ENCODE assay signal across 18 cellular contexts in the genomic region with DNA sequence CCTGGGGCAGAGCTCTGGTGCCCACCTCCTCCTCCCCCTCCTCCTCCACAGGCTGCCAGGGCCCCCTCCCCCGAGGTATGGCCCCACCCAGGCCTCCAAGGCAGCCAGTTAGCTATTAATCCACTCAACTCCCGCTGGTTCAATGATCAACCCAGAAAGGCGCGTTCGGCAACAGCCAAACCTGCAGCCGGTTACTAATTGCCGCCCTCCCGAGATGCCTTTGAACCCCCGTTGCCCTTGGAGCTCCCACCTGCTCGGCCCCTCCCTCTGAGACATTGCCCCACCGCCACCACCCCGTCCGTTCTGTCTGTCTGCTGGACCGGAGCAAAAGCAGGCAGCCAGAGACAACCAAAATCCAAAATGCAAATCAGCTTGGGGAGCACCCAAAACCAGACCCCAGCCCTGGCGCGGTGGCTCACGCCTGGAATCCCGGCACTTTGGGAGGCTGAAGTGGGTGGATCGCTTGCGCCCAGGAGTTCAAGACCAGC. TPM values are rescaled to one million over a fixed set of nuclear protein-coding genes. Genes with fewer than 3 reads are reported as not detected.
DNase-seq lines count a peak whose midpoint lies in the region; ATAC-seq, FAIRE-seq and TF ChIP-seq lines count a peak whose summit lies in the region.
"Had no signal": no experiment of that assay in that cellular context is flagged by ENCODE, and none has a peak within 500 bp of the region (broad histone marks: within the 10 kb centered on the region; RNA-seq: fewer than 3 reads in every experiment).

No MANE protein-coding gene starts in this region.

- H3K4me2 ChIP-seq in HepG2 (ENCODE audit: low read depth, low read length), result peak overlapping the region; percentile 63
- H3K4me2 ChIP-seq: SK-N-SH had no signal

- in situ Hi-C loops in HepG2 (cut with HindIII; ENCODE audit: extremely low pct_ligation_motif_present, low pct_unique_long_range_greater_than_20kb), result no loop called here

- POLR2A ChIA-PET in HepG2 (lab: Yijun Ruan, JAX), result interaction anchor here (1.5 kb wide), 1 partner anchor 106 kb away, joined by 5 read pairs; no protein-coding TSS in a partner anchor

- ATAC-seq in HepG2 (peak; percentile 80), GM18498 (IDR thresholded peaks at IDR 0.05; ENCODE audit: unreplicated experiment) (no peak)
- ATAC-seq: stimulated activated naive CD8-positive, alpha-beta T cell treated with anti-CD3 and anti-CD28 coated beads, Interleukin-15, amount 100 ng/mL, for 72 hours had no signal

- H3K4me1 ChIP-seq in HepG2 (ENCODE audit: insufficient read depth, low read length) (peaks cover 35% of the 10 kb centered on the region), tibial nerve (peaks cover 0 to 83% (median 37%) of the 10 kb centered on the region in 4 donors)

- H3K27me3 ChIP-seq in HepG2 (ENCODE audit: control insufficient read depth in 1 of 2, insufficient read depth in 2 of 2, low read length in 2 of 2), result no peaks in the 10 kb centered on the region
- H3K27me3 ChIP-seq in tibial nerve, result no peaks in the 10 kb centered on the region

- H3K79me2 ChIP-seq in HepG2 (ENCODE audit: insufficient read depth, low read length), result no peaks in the 10 kb centered on the region

- no peak overlapping the region for H2AFZ ChIP-seq in HepG2 (ENCODE audit: low read length)

- H3K36me3 ChIP-seq in HepG2 (replicated peaks in 1 of 2; ENCODE audit: control insufficient read depth in 1 of 2, insufficient read depth in 2 of 2, low read length in 2 of 2) (no peaks in the 10 kb centered on the region), tibial nerve (peaks cover 14 to 83% (median 20%) of the 10 kb centered on the region in 3 donors)

- peak overlapping the region in 2 of 3 experiments; percentile 17 to 53; a peak in 4 of 6 replicates for H3K4me3 ChIP-seq in HepG2 (replicated peaks in 1 of 3; ENCODE audit: insufficient read depth in 1 of 3, low read depth in 2 of 3, low read length in 3 of 3)
- H3K4me3 ChIP-seq in tibial nerve, result no peak overlapping the region

- TF ChIP-seq EP300 in HepG2 (IDR thresholded peaks at IDR 0.05; ENCODE audit: low read depth in 2 of 2, low read length in 2 of 2) (peak in 1 of 2 experiments; percentile 26; a peak in 1 of 4 replicates), HepG2 (CRISPR knock-in tag; IDR thresholded peaks at IDR 0.05; ENCODE audit: borderline replicate concordance) (no peak), tibial nerve (IDR thresholded peaks at IDR 0.05) (no peak)

- H3K27ac ChIP-seq in HepG2 (ENCODE audit: extremely low read length, insufficient read depth, low read length) (no peak overlapping the region), tibial nerve (peak overlapping the region in 3 of 4 donors; percentile 17 to 64 (median 41))

- H3K9me3 ChIP-seq in HepG2 (ENCODE audit: low read length) (no peaks in the 10 kb centered on the region), tibial nerve (no peaks in the 10 kb centered on the region)
- H3K9me3 ChIP-seq: SK-N-SH had no signal

- peak; percentile 17 for DNase-seq in NCI-H748 (lab: John Stamatoyannopoulos, UW; ENCODE audit: unreplicated experiment)
- DNase-seq in NCI-H748 treated with DMSO at 0.1 percent for 48 hours (lab: John Stamatoyannopoulos, UW), result no peak
- DNase-seq in SW480 (ENCODE audit: low spot score), result peak; percentile 40
- DNase-seq in HepG2 (ENCODE audit: low spot score), result peak; percentile 80
- no peak for DNase-seq in tibial nerve (ENCODE audit: low spot score in 2 of 2)
- no peak for DNase-seq in SIG-M5 treated with dmso at 0.1 percent for 504 hours (lab: John Stamatoyannopoulos, UW; ENCODE audit: unreplicated experiment)
- no peak for DNase-seq in NCI-H187 (lab: John Stamatoyannopoulos, UW)
- DNase-seq: activated CD4-positive, alpha-beta memory T cell treated with anti-CD3 and anti-CD28 coated beads for 36 hours; aorta; DMS79; hippocampal formation; NCI-H2081; nucleus accumbens; SK-N-SH; stimulated activated naive CD8-positive, alpha-beta T cell treated with anti-CD3 and anti-CD28 coated beads, Interleukin-15, amount 100 ng/mL, for 72 hours had no signal

- 1% methylated on average over 12 of the region's 20 CpGs for WGBS in HepG2 (ENCODE audit: low lambda C conversion rate)
- 81 to 83% methylated on average over 17 to 20 of the region's 20 CpGs for WGBS in tibial nerve, 2 donors

- FAIRE-seq in HepG2 (lab: Jason Lieb, UNC), result peak; percentile 75
- FAIRE-seq: H54, TTC549 had no signal

- H3K9ac ChIP-seq in HepG2 (ENCODE audit: insufficient read depth, low read depth, low read length), result 0 out of 2 replicates have a peak overlapping the region, but pooled peaks have one; percentile 15
- H3K9ac ChIP-seq: SK-N-SH had no signal

- CTCF ChIA-PET in HepG2 (lab: Yijun Ruan, JAX; ENCODE audit: low intra/inter-chr PET ratio, low total read pairs), result no interaction called here

- TF ChIP-seq RAD21 in HepG2 (CRISPR knock-in tag; IDR thresholded peaks at IDR 0.05), result no peak

- no TSS peak for BruUV-seq in HepG2 (replicated peaks; lab: Mats Ljungman, UMichigan)

- H4K20me1 ChIP-seq in HepG2 (ENCODE audit: insufficient read depth, low read length), result no peaks in the 10 kb centered on the region

- no peak for TF ChIP-seq POLR2A in HepG2 (IDR thresholded peaks at IDR 0.05; ENCODE audit: insufficient read depth in 1 of 2, low read depth in 2 of 2, low read length in 2 of 2)
- TF ChIP-seq POLR2A in tibial nerve (IDR thresholded peaks at IDR 0.05), result no peak

- intact Hi-C loops in HepG2 (cut with micrococcal nuclease; ENCODE audit: unreplicated experiment), result no loop called here

- TF ChIP-seq CTCF in HepG2 (CRISPR knock-in tag; IDR thresholded peaks at IDR 0.05), result no peak
- TF ChIP-seq CTCF in tibial nerve (IDR thresholded peaks at IDR 0.05), result no peak

TF ChIP-seq in HepG2, 621 proteins besides CTCF, POLR2A, EP300 and RAD21 (continues in another document):
- TF ChIP-seq AGO1 (IDR thresholded peaks at IDR 0.05; ENCODE audit: low read depth, low read length, poor library complexity, severe bottlenecking), result peak; percentile 24
- TF ChIP-seq, protein P1, sequence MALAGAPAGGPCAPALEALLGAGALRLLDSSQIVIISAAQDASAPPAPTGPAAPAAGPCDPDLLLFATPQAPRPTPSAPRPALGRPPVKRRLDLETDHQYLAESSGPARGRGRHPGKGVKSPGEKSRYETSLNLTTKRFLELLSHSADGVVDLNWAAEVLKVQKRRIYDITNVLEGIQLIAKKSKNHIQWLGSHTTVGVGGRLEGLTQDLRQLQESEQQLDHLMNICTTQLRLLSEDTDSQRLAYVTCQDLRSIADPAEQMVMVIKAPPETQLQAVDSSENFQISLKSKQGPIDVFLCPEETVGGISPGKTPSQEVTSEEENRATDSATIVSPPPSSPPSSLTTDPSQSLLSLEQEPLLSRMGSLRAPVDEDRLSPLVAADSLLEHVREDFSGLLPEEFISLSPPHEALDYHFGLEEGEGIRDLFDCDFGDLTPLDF (CRISPR knock-in tag; IDR thresholded peaks at IDR 0.05), result peak; percentile 67

RNA-seq across cellular contexts. Expression of gene NOTCH1, which starts 25.8 kb away (rescaled TPM):
- total RNA-seq in HepG2 (2016; rRNA removed; fragmentation: Illumina TruSeq; extraction: Trizol), result 0.22 and 0.35 TPM in 2 replicates
- total RNA-seq in HepG2 (2016; cell fraction: cytosol; rRNA removed; fragmentation: Illumina TruSeq; extraction: Trizol; ENCODE audit: low read depth), result 0.18 and 0.20 TPM in 2 replicates
- 0.13 and 0.43 TPM in 2 replicates for total RNA-seq in HepG2 (2016; cell fraction: insoluble cytoplasmic fraction; rRNA removed; fragmentation: Illumina TruSeq; extraction: Trizol)
- 0.17 and 0.28 TPM in 2 replicates for total RNA-seq in HepG2 (2016; cell fraction: membrane; rRNA removed; fragmentation: Illumina TruSeq; extraction: Trizol)
- 0.69 and 1.3 TPM in 2 replicates for total RNA-seq in HepG2 (2016; cell fraction: nucleus; rRNA removed; fragmentation: Illumina TruSeq; extraction: Trizol)
- 0.09 and 0.12 TPM in 2 replicates for polyA plus RNA-seq in HepG2 (2011; rRNA removed)
- polyA plus RNA-seq in HepG2 (2011; cell fraction: cytosol; rRNA removed), result 0.04 and 0.11 TPM in 2 replicates
- 0.90 and 1.1 TPM in 2 replicates for polyA plus RNA-seq in HepG2 (2011; cell fraction: nucleus; rRNA removed)
- polyA plus RNA-seq in HepG2 (2012), result 0.09 and 0.31 TPM in 2 replicates
- polyA plus RNA-seq in HepG2 (2016; cell fraction: cytosol; fragmentation: Illumina TruSeq; extraction: Trizol; ENCODE audit: low read depth), result 0.02 TPM in 2 replicates
- polyA plus RNA-seq in HepG2 (2016; cell fraction: insoluble cytoplasmic fraction; fragmentation: Illumina TruSeq; extraction: Trizol; ENCODE audit: low read depth), result 0.15 and 0.22 TPM in 2 replicates
- 0.05 and 0.13 TPM in 2 replicates for polyA plus RNA-seq in HepG2 (2016; cell fraction: membrane; fragmentation: Illumina TruSeq; extraction: Trizol; ENCODE audit: low read depth)
- 1.3 and 1.9 TPM in 2 replicates for polyA plus RNA-seq in HepG2 (2016; cell fraction: nucleus; fragmentation: Illumina TruSeq; extraction: Trizol; ENCODE audit: insufficient read depth, low read depth)
- 0.54 and 4.7 TPM in 2 replicates for polyA minus RNA-seq in HepG2 (2011; rRNA and poly(A)+ RNA removed; ENCODE audit: low replicate concordance)
- polyA minus RNA-seq in HepG2 (2011; cell fraction: cytosol; rRNA and poly(A)+ RNA removed), result 0.44 and 0.99 TPM in 2 replicates
- 0.64 and 0.75 TPM in 2 replicates for polyA minus RNA-seq in HepG2 (2011; cell fraction: nucleus; rRNA and poly(A)+ RNA removed)
- total RNA-seq in tibial nerve, result 10 to 100 TPM; 29.3 to 65.4 (median 41.5) TPM

RNA-seq across cellular contexts. Expression of gene SEC16A, which starts 37.3 kb away (rescaled TPM):
- total RNA-seq in HepG2 (2016; rRNA removed; fragmentation: Illumina TruSeq; extraction: Trizol) (15.9 and 27.7 TPM in 2 replicates), tibial nerve (10 to 100 TPM; 45.8 to 67.5 (median 47.9) TPM)
- total RNA-seq in HepG2 (2016; cell fraction: cytosol; rRNA removed; fragmentation: Illumina TruSeq; extraction: Trizol; ENCODE audit: low read depth), result 3.9 TPM in 2 replicates
- total RNA-seq in HepG2 (2016; cell fraction: insoluble cytoplasmic fraction; rRNA removed; fragmentation: Illumina TruSeq; extraction: Trizol), result 15.7 and 21.0 TPM in 2 replicates
- total RNA-seq in HepG2 (2016; cell fraction: membrane; rRNA removed; fragmentation: Illumina TruSeq; extraction: Trizol), result 12.2 and 12.3 TPM in 2 replicates
- 25.4 and 28.9 TPM in 2 replicates for total RNA-seq in HepG2 (2016; cell fraction: nucleus; rRNA removed; fragmentation: Illumina TruSeq; extraction: Trizol)
- 17.9 and 18.9 TPM in 2 replicates for polyA plus RNA-seq in HepG2 (2011; rRNA removed)
- 12.7 and 13.2 TPM in 2 replicates for polyA plus RNA-seq in HepG2 (2011; cell fraction: cytosol; rRNA removed)
- 71.0 and 81.7 TPM in 2 replicates for polyA plus RNA-seq in HepG2 (2011; cell fraction: nucleus; rRNA removed)
- polyA plus RNA-seq in HepG2 (2012), result 26.1 and 28.5 TPM in 2 replicates
- polyA plus RNA-seq in HepG2 (2016; cell fraction: cytosol; fragmentation: Illumina TruSeq; extraction: Trizol; ENCODE audit: low read depth), result 2.6 and 3.4 TPM in 2 replicates
- 29.5 and 38.6 TPM in 2 replicates for polyA plus RNA-seq in HepG2 (2016; cell fraction: insoluble cytoplasmic fraction; fragmentation: Illumina TruSeq; extraction: Trizol; ENCODE audit: low read depth)
- polyA plus RNA-seq in HepG2 (2016; cell fraction: membrane; fragmentation: Illumina TruSeq; extraction: Trizol; ENCODE audit: low read depth), result 7.1 and 8.4 TPM in 2 replicates
- polyA plus RNA-seq in HepG2 (2016; cell fraction: nucleus; fragmentation: Illumina TruSeq; extraction: Trizol; ENCODE audit: insufficient read depth, low read depth), result 72.9 and 74.4 TPM in 2 replicates
- 29.0 and 33.5 TPM in 2 replicates for polyA minus RNA-seq in HepG2 (2011; rRNA and poly(A)+ RNA removed; ENCODE audit: low replicate concordance)
- polyA minus RNA-seq in HepG2 (2011; cell fraction: cytosol; rRNA and poly(A)+ RNA removed), result 27.1 and 28.7 TPM in 2 replicates
- 24.8 and 24.9 TPM in 2 replicates for polyA minus RNA-seq in HepG2 (2011; cell fraction: nucleus; rRNA and poly(A)+ RNA removed)

Comparison
In these comparisons a context has a peak if more than half of its experiments do, and no peak if none do; other contexts are left out.
1. DNase-seq: peak in NCI-H748 (single experiment), SW480 (single experiment) and HepG2 (single experiment); none in NCI-H748 treated with DMSO at 0.1 percent for 48 hours (single experiment), tibial nerve (0 of 2), SIG-M5 treated with dmso at 0.1 percent for 504 hours (single experiment) and NCI-H187 (0 of 2).
2. H3K4me3 ChIP-seq: peak in HepG2 (2 of 3); none in tibial nerve (0 of 4).
3. RNA of gene NOTCH1, which starts 25.8 kb away (total RNA-seq): 29.3 to 65.4 TPM in tibial nerve; 0.13 to 1.3 TPM in HepG2; every median in the first group is over 10 times any median in the second.